In the genomic region with DNA sequence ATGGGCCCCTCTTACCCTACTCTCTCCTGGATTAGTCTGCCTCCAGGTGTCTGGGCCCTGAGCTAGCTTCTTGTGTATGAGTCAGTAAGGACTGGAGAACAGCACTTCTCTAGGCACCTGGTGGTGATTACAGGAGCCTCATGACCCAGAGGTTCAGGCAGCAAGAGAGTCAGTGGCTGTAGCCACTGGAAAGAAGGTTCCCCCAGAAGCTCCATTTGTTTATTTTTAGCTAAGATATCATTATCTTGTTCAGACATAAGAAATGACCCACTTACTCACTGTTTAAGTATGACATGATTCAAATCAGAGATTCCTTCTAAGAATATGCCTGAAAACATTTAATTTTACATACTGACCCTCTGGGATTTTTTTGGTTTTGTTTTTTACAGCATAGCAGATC, we compare ENCODE assay signal across 16 cellular contexts. TPM values are rescaled to one million over a fixed set of nuclear protein-coding genes. Genes with fewer than 3 reads are reported as not detected.
"Had no signal": no experiment of that assay in that cellular context is flagged by ENCODE, and none has a peak within 500 bp of the region (broad histone marks: within the 10 kb centered on the region; RNA-seq: fewer than 3 reads in every experiment).

No MANE protein-coding gene starts in this region.

- H3K9me3 Mint-ChIP-seq: memory B cell; naive thymus-derived CD8-positive, alpha-beta T cell; stimulated activated naive B cell treated with anti-CD40 and anti-IgM and Interleukin-4, amounts not matched to agents 10 μg/mL and 1 μg/mL and 100 μg/mL, for 72 hours; T-helper 2 cell treated with Interferon-gamma antibody and Interleukin-4, amounts not matched to agents 5 μg/mL and 100 μg/mL, for 36 hours had no signal

- H3K9me3 ChIP-seq: left ventricle myocardium inferior, tibial artery, uterus had no signal

- H3K36me3 ChIP-seq: uterus had no signal

- DNase-seq: activated CD4-positive, alpha-beta T cell treated with anti-CD3 and anti-CD28 coated beads, Interleukin-2, amount 50 U/mL, for 1 hour; activated CD4-positive, CD25-positive, alpha-beta regulatory T cell; activated naive CD4-positive, alpha-beta T cell; aorta; erythroblast; hippocampal formation; kidney; left ventricle myocardium inferior; naive thymus-derived CD8-positive, alpha-beta T cell; stimulated activated CD4-positive, alpha-beta T cell treated with anti-CD3 and anti-CD28 coated beads, Interleukin-2, amount 100 ng/mL, for 48 hours; stimulated activated naive B cell treated with anti-CD40 and anti-IgM and Interleukin-4, amounts not matched to agents 10 μg/mL and 1 μg/mL and 100 μg/mL, for 72 hours; tibial artery; uterus had no signal

- ATAC-seq: naive thymus-derived CD8-positive, alpha-beta T cell; stimulated activated naive B cell treated with anti-CD40 and anti-IgM and Interleukin-4, amounts not matched to agents 10 μg/mL and 1 μg/mL and 100 μg/mL, for 72 hours had no signal

- H3K27ac ChIP-seq: left ventricle myocardium inferior, parathyroid adenoma, tibial artery, uterus had no signal

- H3K79me2 ChIP-seq: parathyroid adenoma had no signal

- H3K27me3 ChIP-seq: tibial artery, uterus had no signal

- H3K4me1 Mint-ChIP-seq: memory B cell; naive thymus-derived CD8-positive, alpha-beta T cell; stimulated activated naive B cell treated with anti-CD40 and anti-IgM and Interleukin-4, amounts not matched to agents 10 μg/mL and 1 μg/mL and 100 μg/mL, for 72 hours had no signal

- H3K4me3 ChIP-seq: left ventricle myocardium inferior, tibial artery, uterus had no signal

- H3K4me3 Mint-ChIP-seq: memory B cell; naive thymus-derived CD8-positive, alpha-beta T cell; stimulated activated naive B cell treated with anti-CD40 and anti-IgM and Interleukin-4, amounts not matched to agents 10 μg/mL and 1 μg/mL and 100 μg/mL, for 72 hours; T-helper 2 cell treated with Interferon-gamma antibody and Interleukin-4, amounts not matched to agents 5 μg/mL and 100 μg/mL, for 36 hours had no signal

- H3K27me3 Mint-ChIP-seq: memory B cell; naive thymus-derived CD8-positive, alpha-beta T cell; stimulated activated naive B cell treated with anti-CD40 and anti-IgM and Interleukin-4, amounts not matched to agents 10 μg/mL and 1 μg/mL and 100 μg/mL, for 72 hours had no signal

- H3K4me1 ChIP-seq: left ventricle myocardium inferior, parathyroid adenoma, tibial artery, uterus had no signal

- H3K9ac ChIP-seq: parathyroid adenoma had no signal

- H3K27ac Mint-ChIP-seq: memory B cell; naive thymus-derived CD8-positive, alpha-beta T cell; stimulated activated naive B cell treated with anti-CD40 and anti-IgM and Interleukin-4, amounts not matched to agents 10 μg/mL and 1 μg/mL and 100 μg/mL, for 72 hours; T-helper 2 cell treated with Interferon-gamma antibody and Interleukin-4, amounts not matched to agents 5 μg/mL and 100 μg/mL, for 36 hours had no signal

- H2AFZ ChIP-seq: parathyroid adenoma had no signal

RNA-seq across cellular contexts. Expression of gene SLC4A11, which starts 23.6 kb away (rescaled TPM):
- polyA plus RNA-seq: naive thymus-derived CD8-positive, alpha-beta T cell had no signal
